Comparison of ENCODE assay signal across 27 cellular contexts in the genomic region with DNA sequence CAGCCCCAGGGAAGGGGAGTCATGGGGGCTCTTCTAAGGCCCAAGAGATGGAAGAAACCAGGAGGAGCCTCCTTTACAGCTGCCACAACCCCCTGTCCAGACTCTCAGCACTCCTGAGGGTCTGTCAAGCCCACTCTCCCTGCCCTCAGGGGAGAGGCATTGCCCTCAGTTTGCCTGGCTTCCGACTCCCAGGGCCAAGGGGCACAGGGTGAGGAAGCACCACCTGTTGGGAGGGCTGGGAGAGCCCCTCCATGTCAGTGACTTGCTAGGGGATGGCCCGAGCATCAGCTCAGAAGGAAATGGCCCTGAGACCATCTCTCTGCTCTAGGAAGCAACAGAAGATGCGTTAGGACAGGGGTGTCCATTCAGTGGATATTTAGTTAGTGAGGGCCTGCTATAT. TPM values are rescaled to one million over a fixed set of nuclear protein-coding genes. Genes with fewer than 3 reads are reported as not detected.
DNase-seq lines count a peak whose midpoint lies in the region; ATAC-seq and TF ChIP-seq lines count a peak whose summit lies in the region.
"Had no signal": no experiment of that assay in that cellular context is flagged by ENCODE, and none has a peak within 500 bp of the region (broad histone marks: within the 10 kb centered on the region; RNA-seq: fewer than 3 reads in every experiment).

No MANE protein-coding gene starts in this region.

- CTCF ChIA-PET in AG04450 (lab: Charles Lee) = interaction anchor here (1.9 kb wide), 1 partner anchor 36 kb away, joined by 4 read pairs; a partner anchor contains a TSS

- H3K27ac ChIP-seq in AG04450 (ENCODE audit: low read depth, low read length) = peak overlapping the region; percentile 54
- peak overlapping the region; percentile 100 for H3K27ac ChIP-seq in RWPE2 (ENCODE audit: poor library complexity, severe bottlenecking)
- H3K27ac ChIP-seq in lower lobe of right lung = no peak overlapping the region
- peak overlapping the region; percentile 94 to 96 for H3K27ac ChIP-seq in thoracic aorta
- H3K27ac ChIP-seq: neutrophil, right lobe of liver had no signal

- H3K4me1 ChIP-seq in RWPE2 (ENCODE audit: insufficient read depth, poor library complexity, severe bottlenecking) (peaks cover 69% of the 10 kb centered on the region), lower lobe of right lung (peaks cover 53% of the 10 kb centered on the region), thoracic aorta (ENCODE audit: control insufficient read depth in 1 of 2, low read depth in 2 of 2) (peaks cover 72 to 100% of the 10 kb centered on the region in 2 donors)
- H3K4me1 ChIP-seq: prostate gland, right lobe of liver had no signal

- DNase-seq in AG04450 (ENCODE audit: low read depth, low spot score) = no peak
- no peak for DNase-seq in RWPE2 (ENCODE audit: low spot score)
- peak; percentile 20 for DNase-seq in lower lobe of right lung
- no peak for DNase-seq in thoracic aorta (ENCODE audit: low spot score)
- DNase-seq in stimulated activated CD4-positive, alpha-beta T cell treated with anti-CD3 and anti-CD28 coated beads, Interleukin-2, amount 100 ng/mL, for 48 hours = no peak
- no peak for DNase-seq in inferior parietal cortex (ENCODE audit: extremely low spot score)
- no peak for DNase-seq in activated CD4-positive, CD25-positive, alpha-beta regulatory T cell treated with anti-CD3 and anti-CD28 coated beads, Interleukin-2, amount 50 U/mL, for 72 hours
- no peak for DNase-seq in NCI-H2081 treated with DMSO at 0.1 percent for 48 hours (lab: John Stamatoyannopoulos, UW)
- DNase-seq: ACHN; activated CD4-positive, alpha-beta T cell treated with anti-CD3 and anti-CD28 coated beads for 36 hours; activated CD8-positive, alpha-beta T cell treated with anti-CD3 and anti-CD28 coated beads, Interleukin-2, amount 10 ng/mL, durations not matched to agents 7 days and 5 days; amygdala; effector CD8-positive, alpha-beta T cell; H9; islet precursor cell; left ventricle myocardium inferior; NCI-H1436 treated with DMSO at 0.1 percent for 48 hours; NCI-H345; SIG-M5; SW 1271 had no signal

- intact Hi-C loops in lower lobe of right lung (cut with DNase I) = no loop called here

- POLR2A ChIA-PET in AG04450 (lab: Yijun Ruan, JAX) = no interaction called here

- H3K4me3 ChIP-seq in AG04450 (ENCODE audit: low read depth, low read length) = no peak overlapping the region
- H3K4me3 ChIP-seq in RWPE2 (ENCODE audit: severe bottlenecking) = no peak overlapping the region
- no peak overlapping the region for H3K4me3 ChIP-seq in lower lobe of right lung
- H3K4me3 ChIP-seq in thoracic aorta = no peak overlapping the region
- H3K4me3 ChIP-seq: GM12878, left ventricle myocardium inferior, prostate gland, right lobe of liver had no signal

- TF ChIP-seq CTCF in AG04450 (IDR thresholded peaks at IDR 0.05; ENCODE audit: low read depth, low read length) (no peak), RWPE2 (IDR thresholded peaks at IDR 0.05; ENCODE audit: poor library complexity, severe bottlenecking) (no peak), lower lobe of right lung (IDR thresholded peaks at IDR 0.05) (no peak), thoracic aorta (IDR thresholded peaks at IDR 0.05) (no peak)

- no peaks in the 10 kb centered on the region for H3K27me3 ChIP-seq in AG04450 (ENCODE audit: control insufficient read depth, insufficient read depth, low read length)
- no peaks in the 10 kb centered on the region for H3K27me3 ChIP-seq in RWPE2 (ENCODE audit: insufficient read depth, poor library complexity, severe bottlenecking)
- H3K27me3 ChIP-seq in lower lobe of right lung (ENCODE audit: low read depth) = no peaks in the 10 kb centered on the region
- no peaks in the 10 kb centered on the region for H3K27me3 ChIP-seq in thoracic aorta (replicated peaks; ENCODE audit: insufficient read depth)
- H3K27me3 ChIP-seq: right lobe of liver had no signal

- no peak for ATAC-seq in RWPE2 (ENCODE audit: low read depth)
- ATAC-seq in lower lobe of right lung = no peak
- ATAC-seq in thoracic aorta (ENCODE audit: insufficient number of reproducible peaks, low FRiP score, low read depth) = no peak
- ATAC-seq: activated CD4-positive, alpha-beta T cell treated with anti-CD3 and anti-CD28 coated beads for 36 hours; activated CD8-positive, alpha-beta T cell treated with anti-CD3 and anti-CD28 coated beads, Interleukin-2, amount 10 ng/mL, durations not matched to agents 7 days and 5 days; activated T-helper 17 cell treated with anti-CD3 and anti-CD28 coated beads, Interleukin-2, amount 50 U/mL, for 72 hours; GM12878; Panc1; right lobe of liver; stimulated activated effector memory CD8-positive, alpha-beta T cell treated with anti-CD3 and anti-CD28 coated beads, Interleukin-12 subunit alpha, Interleukin-12 subunit beta, amount 100 ng/mL, for 72 hours had no signal

- H3K9me3 ChIP-seq in AG04450 (ENCODE audit: control insufficient read depth, insufficient read depth, low read length) = no peaks in the 10 kb centered on the region
- no peaks in the 10 kb centered on the region for H3K9me3 ChIP-seq in RWPE2 (ENCODE audit: severe bottlenecking)
- no peaks in the 10 kb centered on the region for H3K9me3 ChIP-seq in lower lobe of right lung
- no peaks in the 10 kb centered on the region for H3K9me3 ChIP-seq in thoracic aorta
- H3K9me3 ChIP-seq: left ventricle myocardium inferior, neutrophil, prostate gland, right lobe of liver had no signal

- peaks cover 56% of the 10 kb centered on the region for H3K36me3 ChIP-seq in RWPE2 (ENCODE audit: low read depth)
- no peaks in the 10 kb centered on the region for H3K36me3 ChIP-seq in lower lobe of right lung
- H3K36me3 ChIP-seq in thoracic aorta = peaks cover 3% of the 10 kb centered on the region
- H3K36me3 ChIP-seq: left ventricle myocardium inferior, neutrophil, prostate gland, right lobe of liver had no signal

RNA-seq across cellular contexts. Expression of a gene that starts 36.1 kb away (rescaled TPM):
- 44.3 and 61.8 TPM in 2 replicates for polyA plus RNA-seq in AG04450 (2011; rRNA removed)
- 45.0 and 60.1 TPM in 2 replicates for polyA minus RNA-seq in AG04450 (2011; rRNA and poly(A)+ RNA removed)
- total RNA-seq in lower lobe of right lung (39.5 TPM), thoracic aorta (100 to 1,000 TPM; 674 to 973 TPM)

Comparison
In these comparisons a context has a peak if more than half of its experiments do, and no peak if none do; other contexts are left out.
1. RNA of a gene that starts 36.1 kb away (total RNA-seq): 674 to 973 TPM in thoracic aorta; 39.5 TPM in lower lobe of right lung (single experiment); every median in the first group is over 10 times any median in the second.